In genomic region chr11:95790933-95791247, GRCh38 we compare ENCODE assay signal across 8 cellular contexts. TPM values are rescaled to one million over a fixed set of nuclear protein-coding genes. Genes with fewer than 3 reads are reported as not detected.
DNase-seq lines count a peak whose midpoint lies in the region; ATAC-seq and TF ChIP-seq lines count a peak whose summit lies in the region.

No MANE protein-coding gene starts in this region.

- 0 to 1% methylated on average over 4 to 16 of the region's 16 CpGs for WGBS in esophagus squamous epithelium, 2 donors

- peak overlapping the region; percentile 100 for H3K27ac Mint-ChIP-seq in stimulated activated effector memory CD8-positive, alpha-beta T cell treated with anti-CD3 and anti-CD28 coated beads, Interleukin-12 subunit alpha, Interleukin-12 subunit beta, amount 100 ng/mL, for 72 hours

- H3K4me3 ChIP-seq in esophagus squamous epithelium, result peak overlapping the region; percentile 85 to 96 (median 88)

- H3K4me1 ChIP-seq in esophagus squamous epithelium, result peaks cover 0 to 30% (median 16%) of the 10 kb centered on the region in 3 donors

- H3K9me3 ChIP-seq in esophagus squamous epithelium, result no peaks in the 10 kb centered on the region

- intact Hi-C loops in esophagus squamous epithelium (cut with DNase I), result no loop called here

- H3K27me3 ChIP-seq in esophagus squamous epithelium, result no peaks in the 10 kb centered on the region

- no peaks in the 10 kb centered on the region for H3K27me3 Mint-ChIP-seq in activated T-cell treated with anti-CD3 and anti-CD28 coated beads, Interleukin-2, amount 50 U/mL, for 4 hours (ENCODE audit: low read depth)

- TF ChIP-seq POLR2A in esophagus squamous epithelium (IDR thresholded peaks at IDR 0.05), result no peak

- no peak for TF ChIP-seq CTCF in esophagus squamous epithelium (IDR thresholded peaks at IDR 0.05)

- peaks cover 0 to 22% (median 0%) of the 10 kb centered on the region in 3 donors for H3K36me3 ChIP-seq in esophagus squamous epithelium

- peak; percentile 13 for ATAC-seq in HG03520 (IDR thresholded peaks at IDR 0.05; ENCODE audit: unreplicated experiment)
- no peak for ATAC-seq in activated T-cell treated with anti-CD3 and anti-CD28 coated beads, Interleukin-2, amount 50 U/mL, for 4 hours
- ATAC-seq in stimulated activated effector memory CD8-positive, alpha-beta T cell treated with anti-CD3 and anti-CD28 coated beads, Interleukin-12 subunit alpha, Interleukin-12 subunit beta, amount 100 ng/mL, for 72 hours, result no peak

- peak overlapping the region; percentile 98 to 99 (median 99) for H3K27ac ChIP-seq in esophagus squamous epithelium

- H3K4me1 Mint-ChIP-seq in activated T-cell treated with anti-CD3 and anti-CD28 coated beads, Interleukin-2, amount 50 U/mL, for 4 hours (ENCODE audit: low read depth), result peaks cover 53% of the 10 kb centered on the region
- peaks cover 47% of the 10 kb centered on the region for H3K4me1 Mint-ChIP-seq in stimulated activated effector memory CD8-positive, alpha-beta T cell treated with anti-CD3 and anti-CD28 coated beads, Interleukin-12 subunit alpha, Interleukin-12 subunit beta, amount 100 ng/mL, for 72 hours

- DNase-seq in ELF-1 (ENCODE audit: low read depth, low spot score), result peak; percentile 90
- peak; percentile 34 to 44 for DNase-seq in NOMO-1 (lab: John Stamatoyannopoulos, UW; ENCODE audit: unreplicated experiment in 2 of 2)
- peak; percentile 32 for DNase-seq in activated T-cell treated with anti-CD3 and anti-CD28 coated beads, Interleukin-2, amount 50 U/mL, for 4 hours
- peak; percentile 23 for DNase-seq in esophagus squamous epithelium (lab: John Stamatoyannopoulos, UW)
- DNase-seq in myocyte (ENCODE audit: low read depth), result peak; percentile 35
- peak; percentile 29 to 76 for DNase-seq in stimulated activated effector memory CD8-positive, alpha-beta T cell treated with anti-CD3 and anti-CD28 coated beads, Interleukin-12 subunit alpha, Interleukin-12 subunit beta, amount 100 ng/mL, for 72 hours (ENCODE audit: low spot score in 2 of 2)
- DNase-seq in NCI-H1694 (lab: John Stamatoyannopoulos, UW), result no peak

- peak overlapping the region; percentile 97 for H3K4me3 Mint-ChIP-seq in activated T-cell treated with anti-CD3 and anti-CD28 coated beads, Interleukin-2, amount 50 U/mL, for 4 hours
- peak overlapping the region; percentile 100 for H3K4me3 Mint-ChIP-seq in stimulated activated effector memory CD8-positive, alpha-beta T cell treated with anti-CD3 and anti-CD28 coated beads, Interleukin-12 subunit alpha, Interleukin-12 subunit beta, amount 100 ng/mL, for 72 hours

- H3K9me3 Mint-ChIP-seq in activated T-cell treated with anti-CD3 and anti-CD28 coated beads, Interleukin-2, amount 50 U/mL, for 4 hours, result no peaks in the 10 kb centered on the region
- H3K9me3 Mint-ChIP-seq in stimulated activated effector memory CD8-positive, alpha-beta T cell treated with anti-CD3 and anti-CD28 coated beads, Interleukin-12 subunit alpha, Interleukin-12 subunit beta, amount 100 ng/mL, for 72 hours, result no peaks in the 10 kb centered on the region

- peaks cover 6% of the 10 kb centered on the region for H3K36me3 Mint-ChIP-seq in activated T-cell treated with anti-CD3 and anti-CD28 coated beads, Interleukin-2, amount 50 U/mL, for 4 hours (ENCODE audit: insufficient read depth)
- H3K36me3 Mint-ChIP-seq in stimulated activated effector memory CD8-positive, alpha-beta T cell treated with anti-CD3 and anti-CD28 coated beads, Interleukin-12 subunit alpha, Interleukin-12 subunit beta, amount 100 ng/mL, for 72 hours, result peaks cover 67% of the 10 kb centered on the region

RNA-seq across cellular contexts. Expression of gene CEP57, which starts 0.6 kb away (rescaled TPM):
- total RNA-seq in activated T-cell treated with anti-CD3 and anti-CD28 coated beads, Interleukin-2, amount 50 U/mL, for 4 hours, result 10 to 100 TPM; 27.7 to 40.1 (median 39.0) TPM
- total RNA-seq in esophagus squamous epithelium, result 10 to 100 TPM; 18.6 to 30.1 (median 23.8) TPM
- total RNA-seq in myocyte, result 37.8 TPM in 2 replicates
- 11.9 TPM for polyA plus RNA-seq in myocyte (2012)

RNA-seq across cellular contexts. Expression of gene FAM76B, which starts 1.3 kb away (rescaled TPM):
- total RNA-seq in activated T-cell treated with anti-CD3 and anti-CD28 coated beads, Interleukin-2, amount 50 U/mL, for 4 hours, result 10 to 100 TPM; 19.8 to 25.3 (median 23.2) TPM
- total RNA-seq in esophagus squamous epithelium (10 to 100 TPM; 14.8 to 33.8 (median 19.8) TPM), myocyte (19.7 and 29.1 TPM in 2 replicates)
- polyA plus RNA-seq in myocyte (2012), result 6.2 TPM
